ENCODE assay signal across 9 cellular contexts in genomic region chr6:53679446-53679933, GRCh38. TPM values are rescaled to one million over a fixed set of nuclear protein-coding genes. Genes with fewer than 3 reads are reported as not detected.
DNase-seq lines count a peak whose midpoint lies in the region; FAIRE-seq and TF ChIP-seq lines count a peak whose summit lies in the region.
"Had no signal": no experiment of that assay in that cellular context is flagged by ENCODE, and none has a peak within 500 bp of the region (broad histone marks: within the 10 kb centered on the region; RNA-seq: fewer than 3 reads in every experiment).

No MANE protein-coding gene starts in this region.

- peak; percentile 34 to 43 (median 41) for TF ChIP-seq CTCF in keratinocyte (optimal IDR thresholded peaks at IDR 0.05 in 1 of 3, IDR thresholded peaks at IDR 0.05 in 1 of 3, conservative IDR thresholded peaks at IDR 0.05 in 1 of 3; ENCODE audit: extremely low read depth in 1 of 3, insufficient read depth in 2 of 3, low read length in 3 of 3)

- H3K4me1 ChIP-seq in keratinocyte (ENCODE audit: control insufficient read depth, extremely low read depth, insufficient read depth, low read length) (no peaks in the 10 kb centered on the region), neuronal stem cell (ENCODE audit: control insufficient read depth in 2 of 2, insufficient read depth in 1 of 2, low read depth in 1 of 2, low read length in 2 of 2) (peaks cover 0 to 2% of the 10 kb centered on the region in 2 donors)

- H2BK12ac ChIP-seq in neuronal stem cell (ENCODE audit: low read length) = no peak overlapping the region

- no peak overlapping the region for H4K8ac ChIP-seq in neuronal stem cell (ENCODE audit: low read depth, low read length)

- H3K9me3 Mint-ChIP-seq in activated CD4-positive, alpha-beta memory T cell treated with anti-CD3 and anti-CD28 coated beads for 36 hours = no peaks in the 10 kb centered on the region

- H3K4me2 ChIP-seq in keratinocyte (ENCODE audit: control insufficient read depth, extremely low read depth, insufficient read depth, low read depth, low read length) = no peak overlapping the region
- no peak overlapping the region for H3K4me2 ChIP-seq in neuronal stem cell (ENCODE audit: insufficient read depth, low read length, poor library complexity, severe bottlenecking)

- H3K23ac ChIP-seq in neuronal stem cell (ENCODE audit: low read depth, low read length, poor library complexity) = no peak overlapping the region

- H2BK5ac ChIP-seq in neuronal stem cell (ENCODE audit: low read length) = no peak overlapping the region

- POLR2A ChIA-PET in activated CD4-positive, alpha-beta memory T cell treated with anti-CD3 and anti-CD28 coated beads for 36 hours (lab: Charles Lee) = no interaction called here

- intact Hi-C loops in activated CD4-positive, alpha-beta memory T cell treated with anti-CD3 and anti-CD28 coated beads for 36 hours (cut with micrococcal nuclease) = no loop called here

- WGBS in neuronal stem cell (ENCODE audit: extremely low coverage in 2 of 2, insufficient read length in 2 of 2, insufficient replicate concordance in 1 of 2), 2 donors = no CpG with 5 or more reads among the region's 10 CpGs

- no peak overlapping the region for H3K14ac ChIP-seq in neuronal stem cell (ENCODE audit: low read length)

- H3K4me3 Mint-ChIP-seq in activated CD4-positive, alpha-beta memory T cell treated with anti-CD3 and anti-CD28 coated beads for 36 hours = no peak overlapping the region
- H3K4me3 Mint-ChIP-seq: activated naive CD8-positive, alpha-beta T cell had no signal

- no peak overlapping the region for H3K27ac Mint-ChIP-seq in activated CD4-positive, alpha-beta memory T cell treated with anti-CD3 and anti-CD28 coated beads for 36 hours
- H3K27ac Mint-ChIP-seq: activated naive CD8-positive, alpha-beta T cell had no signal

- H3K9me3 ChIP-seq in keratinocyte (ENCODE audit: control insufficient read depth, low read depth, low read length) = no peaks in the 10 kb centered on the region
- H3K9me3 ChIP-seq in neuronal stem cell (replicated peaks in 1 of 2; ENCODE audit: control insufficient read depth in 2 of 2, insufficient read depth in 1 of 2, low read depth in 1 of 2, low read length in 2 of 2) = no peaks in the 10 kb centered on the region

- no peak for FAIRE-seq in keratinocyte (lab: Jason Lieb, UNC)

- H3K79me2 ChIP-seq in keratinocyte (ENCODE audit: control insufficient read depth, insufficient read depth, low read length) = no peaks in the 10 kb centered on the region

- H3K27ac ChIP-seq in keratinocyte (ENCODE audit: control insufficient read depth, insufficient read depth, low read length) (no peak overlapping the region), neuronal stem cell (replicated peaks; ENCODE audit: low read length) (no peak overlapping the region)

- H4K20me1 ChIP-seq in keratinocyte (ENCODE audit: control insufficient read depth, extremely low read depth, insufficient read depth, low read length) = no peaks in the 10 kb centered on the region

- H3K36me3 ChIP-seq in keratinocyte (ENCODE audit: control insufficient read depth in 2 of 2, extremely low read depth in 1 of 2, insufficient read depth in 2 of 2, low read length in 2 of 2) = no peaks in the 10 kb centered on the region
- no peaks in the 10 kb centered on the region for H3K36me3 ChIP-seq in neuronal stem cell (replicated peaks in 1 of 2; ENCODE audit: control insufficient read depth in 2 of 2, insufficient read depth in 2 of 2, low read length in 2 of 2)

- no peaks in the 10 kb centered on the region for H3K36me3 Mint-ChIP-seq in activated CD4-positive, alpha-beta memory T cell treated with anti-CD3 and anti-CD28 coated beads for 36 hours
- H3K36me3 Mint-ChIP-seq: activated naive CD8-positive, alpha-beta T cell had no signal

- H3K79me1 ChIP-seq in neuronal stem cell (ENCODE audit: low read depth, low read length) = no peaks in the 10 kb centered on the region

- H2AFZ ChIP-seq in keratinocyte (ENCODE audit: control insufficient read depth, low read length) = no peak overlapping the region
- H2AFZ ChIP-seq in neuronal stem cell (ENCODE audit: low read length) = no peak overlapping the region

- CTCF ChIA-PET in activated CD4-positive, alpha-beta memory T cell treated with anti-CD3 and anti-CD28 coated beads for 36 hours (lab: Charles Lee) = interaction anchor here (0.9 to 1.4 kb wide), 5 partner anchors 122 to 187 kb away, joined by 3 to 4 read pairs (median 3); no protein-coding TSS in a partner anchor

- no peak overlapping the region for H3K4ac ChIP-seq in neuronal stem cell (ENCODE audit: low read length)

- H3K27me3 ChIP-seq in keratinocyte (ENCODE audit: control insufficient read depth, extremely low read depth, insufficient read depth, low read length) (no peaks in the 10 kb centered on the region), neuronal stem cell (ENCODE audit: control insufficient read depth in 3 of 3, insufficient read depth in 3 of 3, low read depth in 1 of 3, low read length in 3 of 3) (no peaks in the 10 kb centered on the region)

- DNase-seq in NCI-H510A treated with DMSO at 0.1 percent for 48 hours (lab: John Stamatoyannopoulos, UW) (peak; percentile 54), NCI-H510A (lab: John Stamatoyannopoulos, UW) (no peak), HT1080 (ENCODE audit: low read depth) (peak; percentile 45), astrocyte of the hippocampus (ENCODE audit: low read depth, low spot score) (peak; percentile 49), keratinocyte (ENCODE audit: low read depth, low spot score) (no peak), NCI-H1436 treated with DMSO at 0.1 percent for 48 hours (lab: John Stamatoyannopoulos, UW) (no peak), neuronal stem cell (ENCODE audit: low spot score) (no peak)
- no peak for DNase-seq in activated CD4-positive, alpha-beta memory T cell treated with anti-CD3 and anti-CD28 coated beads for 36 hours

- dilution Hi-C loops in keratinocyte (cut with MboI; ENCODE audit: extremely low pct_ligation_motif_present, low sequenced_read_pairs) = no loop called here

- H3K18ac ChIP-seq in neuronal stem cell (ENCODE audit: low read length) = no peak overlapping the region

- no peak overlapping the region for H2BK15ac ChIP-seq in neuronal stem cell (ENCODE audit: low read length)

- H3K4me1 Mint-ChIP-seq in activated CD4-positive, alpha-beta memory T cell treated with anti-CD3 and anti-CD28 coated beads for 36 hours (ENCODE audit: low read depth) = peaks cover 2% of the 10 kb centered on the region

- H3K4me3 ChIP-seq in keratinocyte (ENCODE audit: control insufficient read depth in 2 of 3, extremely low read depth in 1 of 3, insufficient read depth in 2 of 3, low read depth in 1 of 3, low read length in 3 of 3) (no peak overlapping the region), neuronal stem cell (ENCODE audit: low read length in 2 of 2) (no peak overlapping the region)

- H2AK5ac ChIP-seq in neuronal stem cell (ENCODE audit: low read depth, low read length) = no peak overlapping the region

- H2BK120ac ChIP-seq in neuronal stem cell (ENCODE audit: low read depth, low read length) = no peak overlapping the region

- no peak overlapping the region for H4K91ac ChIP-seq in neuronal stem cell (ENCODE audit: low read depth, low read length, poor library complexity)

- H3K9me1 ChIP-seq in keratinocyte (ENCODE audit: control insufficient read depth, extremely low read depth, insufficient read depth, low read length) = no peaks in the 10 kb centered on the region

- H3K9ac ChIP-seq in keratinocyte (ENCODE audit: control insufficient read depth, extremely low read depth, insufficient read depth, low read length) = no peak overlapping the region
- H3K9ac ChIP-seq in neuronal stem cell (ENCODE audit: low read depth, low read length, poor library complexity) = no peak overlapping the region

- peaks cover 3% of the 10 kb centered on the region for H3K27me3 Mint-ChIP-seq in activated CD4-positive, alpha-beta memory T cell treated with anti-CD3 and anti-CD28 coated beads for 36 hours

RNA-seq across cellular contexts. Expression of gene KLHL31, which starts 13.9 kb away (rescaled TPM):
- total RNA-seq in HT1080 (2014; rRNA removed; shearing (Covaris generic)) = 0.02 TPM in 1 of 2 replicates, not detected in the other
- not detected in 2 replicates for polyA plus RNA-seq in HT1080 (2015; cell fraction: cytosol; rRNA removed)
- polyA plus RNA-seq in HT1080 (2015; cell fraction: nucleus; rRNA removed) = 0.03 and 0.06 TPM in 2 replicates
- 0.08 to 0.76 TPM (median 0.42 TPM) in 3 replicates for polyA plus RNA-seq in keratinocyte
- 1.1 TPM for polyA plus RNA-seq in keratinocyte (2011; ENCODE audit: low read depth)
- polyA plus RNA-seq in keratinocyte (2011; cell fraction: cytosol; rRNA removed) = 0.17 and 0.26 TPM in 2 replicates
- polyA plus RNA-seq in keratinocyte (2011; cell fraction: nucleus; rRNA removed) = 3.1 and 3.2 TPM in 2 replicates
- 0.19 and 2.2 TPM in 2 replicates for polyA plus RNA-seq in keratinocyte (2012; ENCODE audit: low replicate concordance)
- polyA minus RNA-seq in keratinocyte = 0.99 to 1.1 TPM in 2 of 3 replicates, not detected in the other
- polyA minus RNA-seq in keratinocyte (2011; cell fraction: cytosol; rRNA and poly(A)+ RNA removed) = not detected
- polyA minus RNA-seq in keratinocyte (2011; cell fraction: nucleus; rRNA and poly(A)+ RNA removed) = 1.3 and 3.5 TPM in 2 replicates
- 0.25 TPM for polyA plus RNA-seq in neuronal stem cell (2013, experiment 1 of 2)
- 0.28 TPM for polyA plus RNA-seq in neuronal stem cell (2013, experiment 2 of 2)
- under 1 TPM; 0.12 to 0.15 TPM for total RNA-seq in activated CD4-positive, alpha-beta memory T cell treated with anti-CD3 and anti-CD28 coated beads for 36 hours

Comparison
In these comparisons a context has a peak if more than half of its experiments do, and no peak if none do; other contexts are left out.
1. DNase-seq: peak in NCI-H510A treated with DMSO at 0.1 percent for 48 hours (single experiment), HT1080 (single experiment) and astrocyte of the hippocampus (single experiment); none in NCI-H510A (single experiment), keratinocyte (single experiment), NCI-H1436 treated with DMSO at 0.1 percent for 48 hours (single experiment), neuronal stem cell (single experiment) and activated CD4-positive, alpha-beta memory T cell treated with anti-CD3 and anti-CD28 coated beads for 36 hours (single experiment).